19 cellular contexts compared by ENCODE assay signal in genomic region chr15:31252386-31252785, GRCh38.
DNase-seq lines count a peak whose midpoint lies in the region; ATAC-seq and TF ChIP-seq lines count a peak whose summit lies in the region.
"Had no signal": no experiment of that assay in that cellular context is flagged by ENCODE, and none has a peak within 500 bp of the region (broad histone marks: within the 10 kb centered on the region; RNA-seq: fewer than 3 reads in every experiment).

No MANE protein-coding gene starts in this region.

- no TSS peak for BruUV-seq in Panc1 (replicated peaks; lab: Mats Ljungman, UMichigan)

- H3K79me1 ChIP-seq in mesendoderm (ENCODE audit: low read length), result no peaks in the 10 kb centered on the region

- no peak overlapping the region for H3K23ac ChIP-seq in mesendoderm (ENCODE audit: low read length)

- H3K9ac ChIP-seq in mesendoderm (ENCODE audit: low read length), result no peak overlapping the region

- TF ChIP-seq CTCF in HEK293 (tag by site-specific recombination; IDR thresholded peaks at IDR 0.05) (no peak), Panc1 (IDR thresholded peaks at IDR 0.05) (no peak), cardiac fibroblast (IDR thresholded peaks at IDR 0.05; ENCODE audit: low read depth, low read length) (no peak)

- CTCF ChIA-PET in HEK293 (lab: Yijun Ruan, JAX) (interaction anchor here (0.6 to 1.5 kb wide), 2 partner anchors 19 to 237 kb away, joined by 3 to 7 read pairs; no protein-coding TSS in a partner anchor), Panc1 (lab: Charles Lee) (no interaction called here)

- H3K27me3 ChIP-seq in Panc1 (ENCODE audit: control insufficient read depth, insufficient read depth, low read length) (no peaks in the 10 kb centered on the region), mesendoderm (ENCODE audit: insufficient read depth, low read length, poor library complexity) (no peaks in the 10 kb centered on the region)
- H3K27me3 ChIP-seq: BE2C had no signal

- no peaks in the 10 kb centered on the region for H3K36me3 ChIP-seq in HEK293 (ENCODE audit: control insufficient read depth in 2 of 2, insufficient read depth in 1 of 2, low read length in 2 of 2)
- H3K36me3 ChIP-seq in Panc1 (ENCODE audit: control insufficient read depth, insufficient read depth, low read length), result no peaks in the 10 kb centered on the region; the same call in 1 of the 2 replicates
- no peaks in the 10 kb centered on the region for H3K36me3 ChIP-seq in mesendoderm (ENCODE audit: control insufficient read depth, insufficient read depth, low read length)
- H3K36me3 ChIP-seq: BE2C, SJSA1 had no signal

- POLR2A ChIA-PET in HEK293 (lab: Yijun Ruan, JAX), result no interaction called here
- POLR2A ChIA-PET in Panc1 (lab: Charles Lee), result interaction anchor here (0.6 kb wide), 1 partner anchor 187 kb away, joined by 3 read pairs; no protein-coding TSS in a partner anchor

- H3K4me3 ChIP-seq in HEK293 (ENCODE audit: low read depth, low read length) (no peak overlapping the region), Panc1 (ENCODE audit: low read depth in 2 of 2, low read length in 2 of 2) (no peak overlapping the region), cardiac fibroblast (replicated peaks in 1 of 2; ENCODE audit: low read depth in 2 of 2, low read length in 2 of 2) (no peak overlapping the region), mesendoderm (ENCODE audit: low read length) (no peak overlapping the region)
- H3K4me3 ChIP-seq: SJSA1 had no signal

- no peak overlapping the region for H4K5ac ChIP-seq in mesendoderm (ENCODE audit: low read length)

- H2BK120ac ChIP-seq in mesendoderm (ENCODE audit: low read depth, low read length), result no peak overlapping the region

- no peak for DNase-seq in Panc1 (ENCODE audit: low read depth, low spot score)
- DNase-seq in cardiac fibroblast (ENCODE audit: low read depth in 2 of 2), result peak; percentile 10 to 20
- peak; percentile 11 for DNase-seq in posterior vena cava (ENCODE audit: low spot score)
- DNase-seq in H4 (ENCODE audit: low spot score), result no peak
- DNase-seq in mesendoderm, result no peak
- DNase-seq in activated CD4-positive, alpha-beta T cell treated with anti-CD3 and anti-CD28 coated beads for 48 hours, result no peak
- DNase-seq: BE2C, Calu3, DND-41, KBM-7, MV-4-11, NCI-H1105, NCI-H2029, NCI-H510A, T-helper 1 cell had no signal

- intact Hi-C loops in Panc1 (cut with micrococcal nuclease; ENCODE audit: unreplicated experiment), result no loop called here
- intact Hi-C loops in posterior vena cava (cut with DNase I), result no loop called here

- H3K4me1 ChIP-seq in HEK293 (ENCODE audit: control insufficient read depth, insufficient read depth, low read length), result peaks cover 7% of the 10 kb centered on the region; the same call in 1 of the 2 replicates
- peaks cover 21% of the 10 kb centered on the region; the same call in 1 of the 2 replicates for H3K4me1 ChIP-seq in Panc1 (ENCODE audit: control insufficient read depth, insufficient read depth, low read length)
- H3K4me1 ChIP-seq in mesendoderm (ENCODE audit: control insufficient read depth, low read depth, low read length), result peaks cover 3% of the 10 kb centered on the region
- H3K4me1 ChIP-seq: BE2C, SJSA1 had no signal

- no peaks in the 10 kb centered on the region for H3K79me2 ChIP-seq in mesendoderm (ENCODE audit: control insufficient read depth, insufficient read depth, low read length)

- no peak overlapping the region for H3K18ac ChIP-seq in mesendoderm (ENCODE audit: low read length)

- no peak overlapping the region for H2AK5ac ChIP-seq in mesendoderm (ENCODE audit: low read length)

- no CpG with 5 or more reads among the region's 5 CpGs for WGBS in mesendoderm (ENCODE audit: extremely low coverage, insufficient coverage, low lambda C conversion rate)

- no peak overlapping the region for H2BK15ac ChIP-seq in mesendoderm (replicated peaks; ENCODE audit: low read depth)

- ATAC-seq in Panc1, result no peak
- ATAC-seq in GM21717 (IDR thresholded peaks at IDR 0.05; ENCODE audit: unreplicated experiment), result no peak
- ATAC-seq: Right ventricle myocardium inferior had no signal

- no peak overlapping the region for H2BK5ac ChIP-seq in mesendoderm (ENCODE audit: low read length)

- no peak overlapping the region for H4K8ac ChIP-seq in mesendoderm (ENCODE audit: low read depth, low read length)

- in situ Hi-C loops in Panc1 (cut with HindIII; ENCODE audit: low pct_unique_long_range_greater_than_20kb, low sequenced_read_pairs), result no loop called here

- no peak overlapping the region for H3K27ac ChIP-seq in HEK293 (ENCODE audit: extremely low read depth, low read depth, low read length)
- H3K27ac ChIP-seq in Panc1 (ENCODE audit: low read length), result peak overlapping the region; percentile 63; the same call in 1 of the 2 replicates
- H3K27ac ChIP-seq in mesendoderm (ENCODE audit: low read depth, low read length), result no peak overlapping the region
- H3K27ac ChIP-seq: SJSA1 had no signal

- no peak overlapping the region for H3K56ac ChIP-seq in mesendoderm (ENCODE audit: low read length)

- no peak overlapping the region for H3K4me2 ChIP-seq in mesendoderm (ENCODE audit: low read length)

- H3K9me3 ChIP-seq in HEK293 (ENCODE audit: control insufficient read depth, insufficient read depth, low read depth, low read length) (no peaks in the 10 kb centered on the region), Panc1 (ENCODE audit: control insufficient read depth, insufficient read depth, low read depth, low read length) (no peaks in the 10 kb centered on the region)
- H3K9me3 ChIP-seq: BE2C, SJSA1 had no signal

- no peak overlapping the region for H3K4ac ChIP-seq in mesendoderm (ENCODE audit: low read depth, low read length)

TF ChIP-seq in HEK293, 187 proteins besides CTCF, POLR2A, EP300 and RAD21:
- peak; percentile 74 for TF ChIP-seq SP7 (tag by site-specific recombination; IDR thresholded peaks at IDR 0.05)
- TF ChIP-seq ZNF529 (tag by site-specific recombination; IDR thresholded peaks at IDR 0.05; ENCODE audit: insufficient replicate concordance), result no peak

Comparison
In these comparisons a context has a peak if more than half of its experiments do, and no peak if none do; other contexts are left out.
1. DNase-seq: peak in cardiac fibroblast (2 of 2) and posterior vena cava (single experiment); none in Panc1 (single experiment), H4 (single experiment), mesendoderm (single experiment) and activated CD4-positive, alpha-beta T cell treated with anti-CD3 and anti-CD28 coated beads for 48 hours (single experiment).